ENCODE assay signal across 9 cellular contexts in the genomic region with DNA sequence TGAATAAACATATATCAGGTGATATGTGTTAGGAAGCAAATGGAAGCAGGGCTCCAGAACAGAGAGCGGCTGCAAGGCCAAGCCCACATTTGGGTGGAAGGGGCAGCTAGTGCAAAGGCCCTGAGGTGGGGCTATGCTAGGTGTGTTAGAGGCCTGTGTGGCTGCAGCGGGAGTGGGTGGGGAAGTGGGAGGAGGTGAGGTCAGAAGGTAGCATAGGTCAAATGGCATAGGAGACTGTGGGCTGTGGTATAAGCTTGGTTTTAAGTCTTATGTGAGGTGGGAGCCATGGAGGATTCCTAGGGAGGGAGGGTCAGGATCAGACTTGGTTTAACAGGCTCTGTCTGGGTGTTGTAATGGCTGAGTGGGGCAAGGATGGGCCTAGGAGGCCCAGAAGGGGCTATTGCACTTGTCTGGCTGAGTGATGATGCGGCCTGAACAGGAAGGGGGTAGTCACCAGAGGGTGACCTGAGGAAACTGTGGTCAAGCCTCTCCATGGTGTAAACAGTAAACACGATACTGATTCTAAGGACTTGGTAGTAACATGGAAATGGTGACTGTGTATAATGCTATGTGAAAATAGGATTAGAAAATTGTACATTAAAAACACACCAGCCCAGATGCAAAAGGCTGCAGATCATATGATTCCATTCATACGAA. TPM values are rescaled to one million over a fixed set of nuclear protein-coding genes. Genes with fewer than 3 reads are reported as not detected.
DNase-seq lines count a peak whose midpoint lies in the region; ATAC-seq and TF ChIP-seq lines count a peak whose summit lies in the region.
"Had no signal": no experiment of that assay in that cellular context is flagged by ENCODE, and none has a peak within 500 bp of the region (broad histone marks: within the 10 kb centered on the region; RNA-seq: fewer than 3 reads in every experiment).

No MANE protein-coding gene starts in this region.

- H3K27ac Mint-ChIP-seq in activated T-cell treated with anti-CD3 and anti-CD28 coated beads, Interleukin-2, amount 50 U/mL, for 72 hours = no peak overlapping the region
- H3K27ac Mint-ChIP-seq in T-helper 2 cell treated with Interferon-gamma antibody and Interleukin-4, amounts not matched to agents 5 μg/mL and 100 μg/mL, for 36 hours = peak overlapping the region; percentile 20

- peak overlapping the region in 2 of 5 donors; percentile 52 to 89 for H3K27ac ChIP-seq in adrenal gland
- H3K27ac ChIP-seq: cardiac muscle cell had no signal

- no peaks in the 10 kb centered on the region for H3K27me3 ChIP-seq in adrenal gland
- H3K27me3 ChIP-seq: cardiac muscle cell had no signal

- no peak for TF ChIP-seq CTCF in adrenal gland (IDR thresholded peaks at IDR 0.05)

- intact Hi-C loops in adrenal gland (cut with DNase I) = no loop called here

- DNase-seq in activated T-cell treated with anti-CD3 and anti-CD28 coated beads, Interleukin-2, amount 50 U/mL, for 72 hours = peak; percentile 40 to 44
- DNase-seq in activated T-cell treated with anti-CD3 and anti-CD28 coated beads for 4 hours = no peak
- DNase-seq in T-helper 2 cell treated with Interferon-gamma antibody and Interleukin-4, amounts not matched to agents 5 μg/mL and 100 μg/mL, for 36 hours (ENCODE audit: low spot score) = peak; percentile 37
- peak; percentile 87 for DNase-seq in glomerular endothelial cell (ENCODE audit: extremely low read depth, low read depth, low spot score)
- no peak for DNase-seq in adrenal gland
- DNase-seq in RPMI8226 = no peak

- no peaks in the 10 kb centered on the region for H3K27me3 Mint-ChIP-seq in activated T-cell treated with anti-CD3 and anti-CD28 coated beads, Interleukin-2, amount 50 U/mL, for 72 hours (ENCODE audit: low read depth)
- H3K27me3 Mint-ChIP-seq in T-helper 2 cell treated with Interferon-gamma antibody and Interleukin-4, amounts not matched to agents 5 μg/mL and 100 μg/mL, for 36 hours (ENCODE audit: low read depth) = no peaks in the 10 kb centered on the region

- no peaks in the 10 kb centered on the region for H3K9me3 ChIP-seq in adrenal gland (replicated peaks in 1 of 3)

- WGBS in adrenal gland, 4 donors = 77 to 86% (median 80%) methylated on average over 5 of the region's 5 CpGs

- no peaks in the 10 kb centered on the region for H3K9me3 Mint-ChIP-seq in activated T-cell treated with anti-CD3 and anti-CD28 coated beads, Interleukin-2, amount 50 U/mL, for 72 hours
- no peaks in the 10 kb centered on the region for H3K9me3 Mint-ChIP-seq in T-helper 2 cell treated with Interferon-gamma antibody and Interleukin-4, amounts not matched to agents 5 μg/mL and 100 μg/mL, for 36 hours

- peaks cover 22% of the 10 kb centered on the region for H3K4me1 Mint-ChIP-seq in activated T-cell treated with anti-CD3 and anti-CD28 coated beads, Interleukin-2, amount 50 U/mL, for 72 hours (ENCODE audit: low read depth)
- peaks cover 15% of the 10 kb centered on the region for H3K4me1 Mint-ChIP-seq in T-helper 2 cell treated with Interferon-gamma antibody and Interleukin-4, amounts not matched to agents 5 μg/mL and 100 μg/mL, for 36 hours (ENCODE audit: low read depth)

- H3K4me3 ChIP-seq in adrenal gland = no peak overlapping the region
- H3K4me3 ChIP-seq: cardiac muscle cell had no signal

- H3K4me1 ChIP-seq in adrenal gland (replicated peaks in 1 of 2) = peaks cover 18 to 42% of the 10 kb centered on the region in 2 donors

- ATAC-seq in activated T-cell treated with anti-CD3 and anti-CD28 coated beads, Interleukin-2, amount 50 U/mL, for 72 hours (replicated peaks in 1 of 2) = peak; percentile 84 to 91
- ATAC-seq in HG02973 (IDR thresholded peaks at IDR 0.05; ENCODE audit: unreplicated experiment) = peak; percentile 83
- ATAC-seq in HG03045 (IDR thresholded peaks at IDR 0.05; ENCODE audit: unreplicated experiment) = no peak

- no peaks in the 10 kb centered on the region for H3K36me3 ChIP-seq in adrenal gland (replicated peaks in 1 of 2)
- H3K36me3 ChIP-seq: cardiac muscle cell had no signal

- no peak for TF ChIP-seq POLR2A in adrenal gland (IDR thresholded peaks at IDR 0.05)

- no peaks in the 10 kb centered on the region for H3K36me3 Mint-ChIP-seq in activated T-cell treated with anti-CD3 and anti-CD28 coated beads, Interleukin-2, amount 50 U/mL, for 72 hours (ENCODE audit: insufficient read depth in 2 of 2)
- no peaks in the 10 kb centered on the region for H3K36me3 Mint-ChIP-seq in T-helper 2 cell treated with Interferon-gamma antibody and Interleukin-4, amounts not matched to agents 5 μg/mL and 100 μg/mL, for 36 hours (ENCODE audit: low read depth)

- no peak overlapping the region for H3K4me3 Mint-ChIP-seq in activated T-cell treated with anti-CD3 and anti-CD28 coated beads, Interleukin-2, amount 50 U/mL, for 72 hours
- no peak overlapping the region for H3K4me3 Mint-ChIP-seq in T-helper 2 cell treated with Interferon-gamma antibody and Interleukin-4, amounts not matched to agents 5 μg/mL and 100 μg/mL, for 36 hours

RNA-seq across cellular contexts. Expression of a gene that starts 31.1 kb away (rescaled TPM):
- total RNA-seq in activated T-cell treated with anti-CD3 and anti-CD28 coated beads, Interleukin-2, amount 50 U/mL, for 72 hours = 10 to 100 TPM; 19.5 to 21.3 TPM
- 38.1 and 64.9 TPM in 2 replicates for total RNA-seq in glomerular endothelial cell
- total RNA-seq in adrenal gland = 10 to 100 TPM; 14.7 to 37.3 (median 28.1) TPM
- 10 to 100 TPM in 2 of 3 donors, 1 to 10 TPM in 1; 4.2 to 31.2 (median 14.6) TPM for polyA plus RNA-seq in adrenal gland

Comparison
In these comparisons a context has a peak if more than half of its experiments do, and no peak if none do; other contexts are left out.
1. DNase-seq: peak in activated T-cell treated with anti-CD3 and anti-CD28 coated beads, Interleukin-2, amount 50 U/mL, for 72 hours (2 of 2), T-helper 2 cell treated with Interferon-gamma antibody and Interleukin-4, amounts not matched to agents 5 μg/mL and 100 μg/mL, for 36 hours (single experiment) and glomerular endothelial cell (single experiment); none in activated T-cell treated with anti-CD3 and anti-CD28 coated beads for 4 hours (single experiment), adrenal gland (0 of 7) and RPMI8226 (single experiment).